Comparison of ENCODE assay signal across 1 cellular context in genomic region chr19:45464274-45464673, GRCh38.
TF ChIP-seq lines count a peak whose summit lies in the region.

No MANE protein-coding gene starts in this region.

TF ChIP-seq in HepG2, 621 proteins besides CTCF, POLR2A, EP300 and RAD21:
- no peak for TF ChIP-seq TFDP1 (CRISPR knock-in tag; IDR thresholded peaks at IDR 0.05; ENCODE audit: borderline replicate concordance)
- no peak for TF ChIP-seq JARID2 (CRISPR knock-in tag; IDR thresholded peaks at IDR 0.05; ENCODE audit: insufficient replicate concordance)
- no peak for TF ChIP-seq HHEX (CRISPR knock-in tag; IDR thresholded peaks at IDR 0.05)
- no peak for TF ChIP-seq REL (CRISPR knock-in tag; conservative IDR thresholded peaks at IDR 0.05)
- TF ChIP-seq ZNF124 (CRISPR knock-in tag; IDR thresholded peaks at IDR 0.05): no peak
- TF ChIP-seq MEIS1 (CRISPR knock-in tag; IDR thresholded peaks at IDR 0.05; ENCODE audit: borderline replicate concordance): no peak
- TF ChIP-seq ZNF816 (CRISPR knock-in tag; IDR thresholded peaks at IDR 0.05; ENCODE audit: borderline replicate concordance): no peak
- TF ChIP-seq ARHGAP35 (CRISPR knock-in tag; IDR thresholded peaks at IDR 0.05; ENCODE audit: borderline replicate concordance): no peak
- TF ChIP-seq, protein P1, sequence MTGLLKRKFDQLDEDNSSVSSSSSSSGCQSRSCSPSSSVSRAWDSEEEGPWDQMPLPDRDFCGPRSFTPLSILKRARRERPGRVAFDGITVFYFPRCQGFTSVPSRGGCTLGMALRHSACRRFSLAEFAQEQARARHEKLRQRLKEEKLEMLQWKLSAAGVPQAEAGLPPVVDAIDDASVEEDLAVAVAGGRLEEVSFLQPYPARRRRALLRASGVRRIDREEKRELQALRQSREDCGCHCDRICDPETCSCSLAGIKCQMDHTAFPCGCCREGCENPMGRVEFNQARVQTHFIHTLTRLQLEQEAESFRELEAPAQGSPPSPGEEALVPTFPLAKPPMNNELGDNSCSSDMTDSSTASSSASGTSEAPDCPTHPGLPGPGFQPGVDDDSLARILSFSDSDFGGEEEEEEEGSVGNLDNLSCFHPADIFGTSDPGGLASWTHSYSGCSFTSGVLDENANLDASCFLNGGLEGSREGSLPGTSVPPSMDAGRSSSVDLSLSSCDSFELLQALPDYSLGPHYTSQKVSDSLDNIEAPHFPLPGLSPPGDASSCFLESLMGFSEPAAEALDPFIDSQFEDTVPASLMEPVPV (CRISPR knock-in tag; IDR thresholded peaks at IDR 0.05): no peak
- TF ChIP-seq ZNF253 (CRISPR knock-in tag; IDR thresholded peaks at IDR 0.05; ENCODE audit: borderline replicate concordance): no peak
- no peak for TF ChIP-seq ZNF44 (CRISPR knock-in tag; IDR thresholded peaks at IDR 0.05)
- TF ChIP-seq ZNF768 (CRISPR knock-in tag; IDR thresholded peaks at IDR 0.05): peak; percentile 81; the same call in 1 of the 2 replicates
- no peak for TF ChIP-seq ZFYVE20 (CRISPR knock-in tag; IDR thresholded peaks at IDR 0.05; ENCODE audit: borderline replicate concordance, low read depth)
- no peak for TF ChIP-seq KMT2A (CRISPR knock-in tag; IDR thresholded peaks at IDR 0.05)
- peak; percentile 57; the same call in 1 of the 2 replicates for TF ChIP-seq CEBPB (IDR thresholded peaks at IDR 0.05; ENCODE audit: borderline replicate concordance, low read depth, low read length)
- no peak for TF ChIP-seq ZSCAN21 (CRISPR knock-in tag; IDR thresholded peaks at IDR 0.05; ENCODE audit: borderline replicate concordance)
- no peak for TF ChIP-seq RARA (CRISPR knock-in tag; IDR thresholded peaks at IDR 0.05)
- TF ChIP-seq AKAP8 (CRISPR knock-in tag; IDR thresholded peaks at IDR 0.05): no peak
- TF ChIP-seq ATF7 (IDR thresholded peaks at IDR 0.05): 0 out of 2 replicates have a peak, but pooled peaks have one; percentile 5
- TF ChIP-seq ATF7 (CRISPR knock-in tag; IDR thresholded peaks at IDR 0.05): no peak
- no peak for TF ChIP-seq ZNF569 (CRISPR knock-in tag; IDR thresholded peaks at IDR 0.05; ENCODE audit: borderline replicate concordance)
- TF ChIP-seq PRMT3 (CRISPR knock-in tag; IDR thresholded peaks at IDR 0.05; ENCODE audit: borderline replicate concordance, low read depth): no peak
- no peak for TF ChIP-seq TCF12 (IDR thresholded peaks at IDR 0.05)
- TF ChIP-seq TCF12 (CRISPR knock-in tag; IDR thresholded peaks at IDR 0.05): no peak
- TF ChIP-seq RNF2 (conservative IDR thresholded peaks at IDR 0.05; ENCODE audit: low read depth): no peak
- TF ChIP-seq, protein P2, sequence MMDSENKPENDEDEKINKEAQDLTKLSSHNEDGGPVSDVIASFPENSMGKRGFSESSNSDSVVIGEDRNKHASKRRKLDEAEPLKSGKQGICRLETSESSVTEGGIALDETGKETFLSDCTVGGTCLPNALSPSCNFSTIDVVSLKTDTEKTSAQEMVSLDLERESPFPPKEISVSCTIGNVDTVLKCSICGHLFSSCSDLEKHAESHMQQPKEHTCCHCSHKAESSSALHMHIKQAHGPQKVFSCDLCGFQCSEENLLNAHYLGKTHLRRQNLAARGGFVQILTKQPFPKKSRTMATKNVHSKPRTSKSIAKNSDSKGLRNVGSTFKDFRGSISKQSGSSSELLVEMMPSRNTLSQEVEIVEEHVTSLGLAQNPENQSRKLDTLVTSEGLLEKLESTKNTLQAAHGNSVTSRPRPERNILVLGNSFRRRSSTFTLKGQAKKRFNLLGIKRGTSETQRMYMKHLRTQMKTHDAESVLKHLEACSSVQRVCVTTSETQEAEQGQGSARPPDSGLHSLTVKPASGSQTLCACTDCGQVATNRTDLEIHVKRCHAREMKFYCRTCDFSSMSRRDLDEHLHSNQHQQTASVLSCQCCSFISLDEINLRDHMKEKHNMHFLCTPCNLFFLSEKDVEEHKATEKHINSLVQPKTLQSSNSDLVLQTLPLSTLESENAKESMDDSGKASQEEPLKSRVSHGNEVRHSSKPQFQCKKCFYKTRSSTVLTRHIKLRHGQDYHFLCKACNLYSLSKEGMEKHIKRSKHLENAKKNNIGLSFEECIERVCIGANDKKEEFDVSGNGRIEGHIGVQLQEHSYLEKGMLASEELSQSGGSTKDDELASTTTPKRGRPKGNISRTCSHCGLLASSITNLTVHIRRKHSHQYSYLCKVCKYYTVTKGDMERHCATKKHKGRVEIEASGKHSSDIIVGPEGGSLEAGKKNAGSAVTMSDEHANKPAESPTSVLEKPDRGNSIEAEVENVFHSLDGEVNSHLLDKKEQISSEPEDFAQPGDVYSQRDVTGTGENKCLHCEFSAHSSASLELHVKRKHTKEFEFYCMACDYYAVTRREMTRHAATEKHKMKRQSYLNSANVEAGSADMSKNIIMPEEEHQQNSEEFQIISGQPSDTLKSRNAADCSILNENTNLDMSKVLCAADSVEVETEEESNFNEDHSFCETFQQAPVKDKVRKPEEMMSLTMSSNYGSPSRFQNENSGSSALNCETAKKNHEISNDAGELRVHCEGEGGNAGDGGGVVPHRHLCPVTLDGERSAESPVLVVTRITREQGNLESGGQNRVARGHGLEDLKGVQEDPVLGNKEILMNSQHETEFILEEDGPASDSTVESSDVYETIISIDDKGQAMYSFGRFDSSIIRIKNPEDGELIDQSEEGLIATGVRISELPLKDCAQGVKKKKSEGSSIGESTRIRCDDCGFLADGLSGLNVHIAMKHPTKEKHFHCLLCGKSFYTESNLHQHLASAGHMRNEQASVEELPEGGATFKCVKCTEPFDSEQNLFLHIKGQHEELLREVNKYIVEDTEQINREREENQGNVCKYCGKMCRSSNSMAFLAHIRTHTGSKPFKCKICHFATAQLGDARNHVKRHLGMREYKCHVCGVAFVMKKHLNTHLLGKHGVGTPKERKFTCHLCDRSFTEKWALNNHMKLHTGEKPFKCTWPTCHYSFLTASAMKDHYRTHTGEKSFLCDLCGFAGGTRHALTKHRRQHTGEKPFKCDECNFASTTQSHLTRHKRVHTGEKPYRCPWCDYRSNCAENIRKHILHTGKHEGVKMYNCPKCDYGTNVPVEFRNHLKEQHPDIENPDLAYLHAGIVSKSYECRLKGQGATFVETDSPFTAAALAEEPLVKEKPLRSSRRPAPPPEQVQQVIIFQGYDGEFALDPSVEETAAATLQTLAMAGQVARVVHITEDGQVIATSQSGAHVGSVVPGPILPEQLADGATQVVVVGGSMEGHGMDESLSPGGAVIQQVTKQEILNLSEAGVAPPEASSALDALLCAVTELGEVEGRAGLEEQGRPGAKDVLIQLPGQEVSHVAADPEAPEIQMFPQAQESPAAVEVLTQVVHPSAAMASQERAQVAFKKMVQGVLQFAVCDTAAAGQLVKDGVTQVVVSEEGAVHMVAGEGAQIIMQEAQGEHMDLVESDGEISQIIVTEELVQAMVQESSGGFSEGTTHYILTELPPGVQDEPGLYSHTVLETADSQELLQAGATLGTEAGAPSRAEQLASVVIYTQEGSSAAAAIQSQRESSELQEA (CRISPR knock-in tag; IDR thresholded peaks at IDR 0.05; ENCODE audit: not compliant biosample characterization): no peak
TF ChIP-seq in HepG2: peak in this region for 3.
